9 cellular contexts compared by ENCODE assay signal in genomic region chr3:146160233-146160963, GRCh38. TPM values are rescaled to one million over a fixed set of nuclear protein-coding genes. Genes with fewer than 3 reads are reported as not detected.
DNase-seq lines count a peak whose midpoint lies in the region; ATAC-seq and TF ChIP-seq lines count a peak whose summit lies in the region.
"Had no signal": no experiment of that assay in that cellular context is flagged by ENCODE, and none has a peak within 500 bp of the region (broad histone marks: within the 10 kb centered on the region; RNA-seq: fewer than 3 reads in every experiment).

No MANE protein-coding gene starts in this region.

- H2AFZ ChIP-seq in IMR-90 (replicated peaks; ENCODE audit: low read length, poor library complexity) = peak overlapping the region; percentile 92
- H2AFZ ChIP-seq in SK-N-SH (ENCODE audit: low read depth) = peak overlapping the region; percentile 2; the same call in 1 of the 2 replicates

- H3K4me2 ChIP-seq in IMR-90 (ENCODE audit: low read depth, low read length) = peak overlapping the region; percentile 89
- peak overlapping the region; percentile 66; the same call in 1 of the 2 replicates for H3K4me2 ChIP-seq in SK-N-SH

- H3K4me1 ChIP-seq in IMR-90 (ENCODE audit: control insufficient read depth, insufficient read depth, low read length) (peaks cover 20% of the 10 kb centered on the region), SK-N-SH (ENCODE audit: control insufficient read depth in 1 of 2, insufficient read depth in 2 of 2, low read depth in 1 of 2, low read length in 1 of 2) (no peaks in the 10 kb centered on the region; a peak in 1 of 4 replicates), spleen (peaks cover 5 to 59% (median 26%) of the 10 kb centered on the region in 6 donors)

- H3K4ac ChIP-seq in IMR-90 (ENCODE audit: low read depth, low read length) = peak overlapping the region; percentile 92

- peaks cover 12% of the 10 kb centered on the region for H3K9me1 ChIP-seq in IMR-90 (ENCODE audit: insufficient read depth, low read length)

- peak overlapping the region; percentile 71 for H2AK5ac ChIP-seq in IMR-90 (ENCODE audit: low read depth, low read length)

- peak overlapping the region; percentile 82 for H3K18ac ChIP-seq in IMR-90 (ENCODE audit: low read depth, low read length)

- no peaks in the 10 kb centered on the region for H3K36me3 ChIP-seq in IMR-90 (ENCODE audit: control insufficient read depth, insufficient read depth, low read length)
- no peaks in the 10 kb centered on the region for H3K36me3 ChIP-seq in SK-N-SH (replicated peaks in 1 of 2; ENCODE audit: control insufficient read depth in 1 of 2, insufficient read depth in 2 of 2, low read length in 1 of 2)
- H3K36me3 ChIP-seq in spleen = no peaks in the 10 kb centered on the region

- H3K27ac ChIP-seq in IMR-90 (ENCODE audit: insufficient read depth, low read length) = peak overlapping the region; percentile 94
- H3K27ac ChIP-seq in SK-N-SH (ENCODE audit: low read depth in 2 of 2, low read length in 1 of 2) = no peak overlapping the region
- peak overlapping the region; percentile 81 to 94 (median 90) for H3K27ac ChIP-seq in spleen
- H3K27ac ChIP-seq: HL-60 had no signal

- DNase-seq in AG20443 (ENCODE audit: low spot score) (peak; percentile 74), IMR-90 (peak; percentile 79), SK-N-SH (peak; percentile 20), dermis blood vessel endothelial cell (peak; percentile 97), kidney tubule cell (ENCODE audit: low spot score) (peak; percentile 89), spleen (no peak)

- no TSS peak for BruUV-seq in IMR-90 (replicated peaks; lab: Mats Ljungman, UMichigan)

- H3F3A ChIP-seq in SK-N-SH (replicated peaks; ENCODE audit: insufficient read depth) = no peaks in the 10 kb centered on the region

- POLR2A ChIA-PET in IMR-90 (lab: Charles Lee; ENCODE audit: unreplicated experiment) (interaction anchor here (2.8 kb wide), 1 partner anchor 96 kb away, joined by 9 read pairs; no protein-coding TSS in a partner anchor), SK-N-SH (lab: Yijun Ruan, JAX) (no interaction called here)

- H3K79me2 ChIP-seq in SK-N-SH (ENCODE audit: insufficient read depth) = no peaks in the 10 kb centered on the region

- ATAC-seq in GM19025 (IDR thresholded peaks at IDR 0.05; ENCODE audit: low read depth, unreplicated experiment) (peak; percentile 3), IMR-90 (ENCODE audit: low read depth) (peak; percentile 28), HG03439 (IDR thresholded peaks at IDR 0.05; ENCODE audit: unreplicated experiment) (no peak)

- H3K4me3 ChIP-seq in IMR-90 (ENCODE audit: insufficient read depth, low read depth, low read length) (peak overlapping the region; percentile 91), SK-N-SH (ENCODE audit: low read depth in 2 of 2, low read length in 1 of 2) (peak overlapping the region; percentile 25 to 37; a peak in 3 of 4 replicates), spleen (peak overlapping the region; percentile 47 to 84 (median 60))

- dilution Hi-C loops in IMR-90 (cut with HindIII; ENCODE audit: low sequenced_read_pairs, unreplicated experiment) = no loop called here

- peak overlapping the region; percentile 21; the same call in 1 of the 3 replicates for H2BK15ac ChIP-seq in IMR-90 (ENCODE audit: low read depth, low read length)

- H2AK9ac ChIP-seq in IMR-90 (replicated peaks; ENCODE audit: low read depth, low read length, poor library complexity) = peak overlapping the region; percentile 85

- peak overlapping the region; percentile 75 for H2BK5ac ChIP-seq in IMR-90 (ENCODE audit: low read depth, low read length, poor library complexity, severe bottlenecking)

- WGBS in IMR-90 (ENCODE audit: extremely low coverage in 2 of 2, insufficient read length in 1 of 2), 2 experiments = 0% methylated on average over 1 of the region's 37 CpGs; no CpG with 5 or more reads in 1 of the 2 experiments
- 6% methylated on average over 14 of the region's 37 CpGs for WGBS in SK-N-SH (ENCODE audit: low lambda C conversion rate)
- WGBS in spleen, 5 donors = 0 to 1% (median 1%) methylated on average over 27 to 37 of the region's 37 CpGs

- H3K79me1 ChIP-seq in IMR-90 (ENCODE audit: low read depth in 1 of 2, low read length in 2 of 2) = peaks cover 11 to 39% of the 10 kb centered on the region in 2 experiments; a peak in 3 of 4 replicates

- TF ChIP-seq CTCF in IMR-90 (conservative IDR thresholded peaks at IDR 0.05; ENCODE audit: low read depth, low read length) (peak; percentile 57), SK-N-SH (IDR thresholded peaks at IDR 0.05) (peak; percentile 25), spleen (IDR thresholded peaks at IDR 0.05 in 8 of 11, conservative IDR thresholded peaks at IDR 0.05 in 3 of 11) (peak in 6 of 11 experiments; percentile 14 to 47 (median 30))

- H3K9ac ChIP-seq in IMR-90 (ENCODE audit: low read depth, low read length) (peak overlapping the region; percentile 94), SK-N-SH (no peak overlapping the region; the same call in 1 of the 2 replicates)

- H3K14ac ChIP-seq in IMR-90 (replicated peaks; ENCODE audit: low read depth, low read length) = peak overlapping the region; percentile 95

- in situ Hi-C loops in IMR-90 (cut with MboI; ENCODE audit: low sequenced_read_pairs) = loop anchor here (5.0 kb wide), 1 partner anchor 93 kb away; no protein-coding TSS in a partner anchor

- CTCF ChIA-PET in IMR-90 (lab: Yijun Ruan, JAX) (interaction anchor here (0.6 to 1.8 kb wide), 6 partner anchors 10 to 167 kb away, joined by 3 to 5 read pairs (median 4); no protein-coding TSS in a partner anchor), SK-N-SH (lab: Yijun Ruan, JAX) (interaction anchor here (1.6 to 1.8 kb wide), 2 partner anchors 29 to 95 kb away, joined by 5 to 6 read pairs; no protein-coding TSS in a partner anchor)

- no peaks in the 10 kb centered on the region for H3K9me2 ChIP-seq in SK-N-SH

- peak overlapping the region; percentile 34 for H4K91ac ChIP-seq in IMR-90 (ENCODE audit: insufficient read depth, low read depth, low read length)

- H3K27me3 ChIP-seq in IMR-90 (ENCODE audit: control insufficient read depth, insufficient read depth, low read length) = no peaks in the 10 kb centered on the region
- peaks cover 33% of the 10 kb centered on the region for H3K27me3 ChIP-seq in SK-N-SH (ENCODE audit: insufficient read depth)
- peaks cover 0 to 49% (median 12%) of the 10 kb centered on the region in 7 donors for H3K27me3 ChIP-seq in spleen (replicated peaks in 1 of 7)

- no peak for TF ChIP-seq EP300 in SK-N-SH (IDR thresholded peaks at IDR 0.05; ENCODE audit: borderline replicate concordance in 1 of 2, low read depth in 1 of 2, low read length in 1 of 2)

- no peaks in the 10 kb centered on the region for H3K9me3 ChIP-seq in IMR-90 (ENCODE audit: control insufficient read depth, insufficient read depth, low read length)
- no peaks in the 10 kb centered on the region for H3K9me3 ChIP-seq in SK-N-SH
- no peaks in the 10 kb centered on the region for H3K9me3 ChIP-seq in spleen

- H4K20me1 ChIP-seq in IMR-90 (ENCODE audit: insufficient read depth, low read length) (peaks cover 16% of the 10 kb centered on the region), SK-N-SH (ENCODE audit: insufficient read depth) (no peaks in the 10 kb centered on the region)

- intact Hi-C loops in IMR-90 (cut with micrococcal nuclease) (loop anchor here (1.0 to 5.0 kb wide), 2 partner anchors 33 to 95 kb away; no protein-coding TSS in a partner anchor), spleen (cut with DNase I; ENCODE audit: low total_unique reads) (no loop called here)

- H2BK120ac ChIP-seq in IMR-90 (ENCODE audit: low read depth, low read length) = peak overlapping the region; percentile 53

- H2BK20ac ChIP-seq in IMR-90 (ENCODE audit: low read depth, low read length) = peak overlapping the region; percentile 67

- H4K5ac ChIP-seq in IMR-90 (ENCODE audit: low read depth, low read length) = peak overlapping the region; percentile 67

- peak overlapping the region; percentile 0 to 64; a peak in 3 of 4 replicates for H4K8ac ChIP-seq in IMR-90 (ENCODE audit: low read depth in 2 of 2, low read length in 2 of 2)

- TF ChIP-seq POLR2A in IMR-90 (IDR thresholded peaks at IDR 0.05; ENCODE audit: low read depth, low read length) (0 out of 2 replicates have a peak, but pooled peaks have one; percentile 41), spleen (IDR thresholded peaks at IDR 0.05) (peak in 1 of 3 donors; percentile 4)

- TF ChIP-seq RAD21 in IMR-90 (IDR thresholded peaks at IDR 0.05; ENCODE audit: low read length) (peak; percentile 56), SK-N-SH (IDR thresholded peaks at IDR 0.05; ENCODE audit: low read length) (no peak)

- peak overlapping the region; percentile 85 for H3K56ac ChIP-seq in IMR-90 (ENCODE audit: extremely low read depth, insufficient read depth, low read length)

- peak overlapping the region; percentile 99 for H3K23ac ChIP-seq in IMR-90 (ENCODE audit: low read depth, low read length)

TF ChIP-seq in IMR-90, 13 proteins besides CTCF, POLR2A, EP300 and RAD21 (continues in another document):
- TF ChIP-seq CEBPB (IDR thresholded peaks at IDR 0.05; ENCODE audit: low read depth, low read length) (no peak), BHLHE40 (IDR thresholded peaks at IDR 0.05; ENCODE audit: low read depth, low read length) (0 out of 2 replicates have a peak, but pooled peaks have one; percentile 11), SMC3 (IDR thresholded peaks at IDR 0.05; ENCODE audit: low read depth, low read length) (peak; percentile 56), MXI1 (IDR thresholded peaks at IDR 0.05; ENCODE audit: borderline replicate concordance, low read depth, low read length) (0 out of 2 replicates have a peak, but pooled peaks have one; percentile 23), MAZ (IDR thresholded peaks at IDR 0.05; ENCODE audit: borderline replicate concordance, low read depth, low read length) (peak; percentile 4; the same call in 1 of the 2 replicates)

RNA-seq across cellular contexts. Expression of gene PLOD2, which starts 0.6 kb away (rescaled TPM):
- total RNA-seq in IMR-90 (2012; rRNA removed) (117 and 225 TPM in 2 replicates), dermis blood vessel endothelial cell (124 and 201 TPM in 2 replicates), spleen (10 to 100 TPM in 6 of 7 donors, 1 to 10 TPM in 1; 8.8 to 35.8 (median 11.9) TPM)
- polyA plus RNA-seq in IMR-90 (2012; rRNA removed) (62.9 and 84.0 TPM in 2 replicates), SK-N-SH (2012; rRNA removed) (0.58 and 0.93 TPM in 2 replicates), spleen (1 to 10 TPM; 3.5 to 4.9 (median 4.7) TPM)
- polyA plus RNA-seq in IMR-90 (2012; cell fraction: cytosol; rRNA removed) = 9.4 and 11.3 TPM in 2 replicates
- 7.9 and 63.0 TPM in 2 replicates for polyA plus RNA-seq in IMR-90 (2012; cell fraction: nucleus; rRNA removed; ENCODE audit: low replicate concordance)
- 1.2 and 1.5 TPM in 2 replicates for polyA plus RNA-seq in SK-N-SH (2012; cell fraction: cytosol; rRNA removed)
- polyA plus RNA-seq in SK-N-SH (2012; cell fraction: nucleus; rRNA removed) = 0.56 and 1.0 TPM in 2 replicates

Comparison
In these comparisons a context has a peak if more than half of its experiments do, and no peak if none do; other contexts are left out.
1. H3K27ac ChIP-seq: peak in IMR-90 (single experiment) and spleen (8 of 8); none in SK-N-SH (0 of 2).
2. H3K4me3 ChIP-seq: peak in every context shown above with its lines; median percentile 91 in IMR-90; 60 in spleen; 31 in SK-N-SH.
3. Peak in every context shown above with its lines, with median percentiles within 50 percentile points of each other: CTCF ChIP-seq.